In genomic region chr16:19704321-19705130, GRCh38 we compare ENCODE assay signal across 11 cellular contexts. TPM values are rescaled to one million over a fixed set of nuclear protein-coding genes. Genes with fewer than 3 reads are reported as not detected.
DNase-seq lines count a peak whose midpoint lies in the region; ATAC-seq and TF ChIP-seq lines count a peak whose summit lies in the region.
"Had no signal": no experiment of that assay in that cellular context is flagged by ENCODE, and none has a peak within 500 bp of the region (broad histone marks: within the 10 kb centered on the region; RNA-seq: fewer than 3 reads in every experiment).

No MANE protein-coding gene starts in this region.

- H3K27me3 ChIP-seq in body of pancreas (no peaks in the 10 kb centered on the region), left ventricle myocardium inferior (ENCODE audit: low read depth) (no peaks in the 10 kb centered on the region), skeletal muscle tissue (ENCODE audit: control insufficient read depth in 3 of 3, insufficient read depth in 3 of 3, low read length in 3 of 3) (no peaks in the 10 kb centered on the region)

- H3K36me3 ChIP-seq in body of pancreas (replicated peaks in 1 of 2; ENCODE audit: insufficient read depth in 1 of 2, low read depth in 2 of 2), result peaks cover 0 to 3% of the 10 kb centered on the region in 2 donors
- H3K36me3 ChIP-seq in left ventricle myocardium inferior, result peaks cover 82% of the 10 kb centered on the region
- H3K36me3 ChIP-seq in skeletal muscle tissue (ENCODE audit: control insufficient read depth in 3 of 3, insufficient read depth in 3 of 3, low read length in 3 of 3), result peaks cover 27 to 42% (median 28%) of the 10 kb centered on the region in 3 donors

- no peak overlapping the region for H3K4me3 Mint-ChIP-seq in activated CD4-positive, alpha-beta T cell treated with anti-CD3 and anti-CD28 coated beads, Interleukin-2, amount 10 ng/mL, durations not matched to agents 24 days and 14 days
- H3K4me3 Mint-ChIP-seq: naive B cell had no signal

- intact Hi-C loops in body of pancreas (cut with DNase I) (no loop called here), left ventricle myocardium inferior (cut with micrococcal nuclease) (no loop called here)
- intact Hi-C loops in activated CD4-positive, alpha-beta T cell treated with anti-CD3 and anti-CD28 coated beads, Interleukin-2, amount 10 ng/mL, durations not matched to agents 24 days and 14 days (cut with micrococcal nuclease), result no loop called here

- H3K9ac ChIP-seq in skeletal muscle tissue (ENCODE audit: low read depth in 1 of 3, low read length in 3 of 3), result peak overlapping the region in 1 of 3 donors; percentile 25

- no peaks in the 10 kb centered on the region for H3K27me3 Mint-ChIP-seq in activated CD4-positive, alpha-beta T cell treated with anti-CD3 and anti-CD28 coated beads, Interleukin-2, amount 10 ng/mL, durations not matched to agents 24 days and 14 days
- H3K27me3 Mint-ChIP-seq: naive B cell had no signal

- peaks cover 2% of the 10 kb centered on the region for H3K4me1 Mint-ChIP-seq in activated CD4-positive, alpha-beta T cell treated with anti-CD3 and anti-CD28 coated beads, Interleukin-2, amount 10 ng/mL, durations not matched to agents 24 days and 14 days

- DNase-seq in EH (ENCODE audit: low read depth) (peak; percentile 82), body of pancreas (no peak), left ventricle myocardium inferior (no peak), HPDE6-E6E7 (ENCODE audit: extremely low spot score) (no peak), globus pallidus (ENCODE audit: low spot score) (no peak)
- no peak for DNase-seq in activated CD4-positive, alpha-beta T cell treated with anti-CD3 and anti-CD28 coated beads, Interleukin-2, amount 10 ng/mL, durations not matched to agents 24 days and 14 days
- DNase-seq: naive B cell, NCI-H1048, SIG-M5 had no signal

- ATAC-seq in body of pancreas (peak; percentile 58), GM21381 (IDR thresholded peaks at IDR 0.05; ENCODE audit: unreplicated experiment) (no peak)

- WGBS in body of pancreas, 2 donors, result 63 to 76% methylated on average over 17 to 18 of the region's 18 CpGs

- peaks cover 53% of the 10 kb centered on the region for H3K36me3 Mint-ChIP-seq in activated CD4-positive, alpha-beta T cell treated with anti-CD3 and anti-CD28 coated beads, Interleukin-2, amount 10 ng/mL, durations not matched to agents 24 days and 14 days (ENCODE audit: low read depth)

- no peak for TF ChIP-seq POLR2A in body of pancreas (IDR thresholded peaks at IDR 0.05)

- H3K4me1 ChIP-seq in body of pancreas (peaks cover 18% of the 10 kb centered on the region), left ventricle myocardium inferior (peaks cover 57% of the 10 kb centered on the region), skeletal muscle tissue (ENCODE audit: control insufficient read depth in 3 of 3, insufficient read depth in 3 of 3, low read length in 3 of 3) (peaks cover 20 to 37% (median 27%) of the 10 kb centered on the region in 3 donors)

- H3K27ac Mint-ChIP-seq in activated CD4-positive, alpha-beta T cell treated with anti-CD3 and anti-CD28 coated beads, Interleukin-2, amount 10 ng/mL, durations not matched to agents 24 days and 14 days, result no peak overlapping the region

- no peaks in the 10 kb centered on the region for H3K9me3 ChIP-seq in body of pancreas
- H3K9me3 ChIP-seq in left ventricle myocardium inferior (replicated peaks), result no peaks in the 10 kb centered on the region
- no peaks in the 10 kb centered on the region for H3K9me3 ChIP-seq in skeletal muscle tissue (ENCODE audit: control insufficient read depth in 3 of 3, low read length in 3 of 3)

- H3K4me3 ChIP-seq in body of pancreas (no peak overlapping the region), left ventricle myocardium inferior (no peak overlapping the region), skeletal muscle tissue (ENCODE audit: low read length in 3 of 3) (no peak overlapping the region)

- no peak for TF ChIP-seq CTCF in body of pancreas (IDR thresholded peaks at IDR 0.05)
- TF ChIP-seq CTCF in left ventricle myocardium inferior (IDR thresholded peaks at IDR 0.05; ENCODE audit: borderline replicate concordance), result no peak

- H3K27ac ChIP-seq in body of pancreas (peak overlapping the region in 3 of 4 donors; percentile 8 to 41 (median 26)), left ventricle myocardium inferior (replicated peaks) (peak overlapping the region; percentile 77), skeletal muscle tissue (ENCODE audit: low read depth, low read length) (peak overlapping the region; percentile 69)

- H3K9me3 Mint-ChIP-seq in activated CD4-positive, alpha-beta T cell treated with anti-CD3 and anti-CD28 coated beads, Interleukin-2, amount 10 ng/mL, durations not matched to agents 24 days and 14 days, result no peaks in the 10 kb centered on the region
- H3K9me3 Mint-ChIP-seq: naive B cell had no signal

RNA-seq across cellular contexts. Expression of gene KNOP1, which starts 13.5 kb away (rescaled TPM):
- total RNA-seq in body of pancreas (10 to 100 TPM in 1 of 2 donors, 1 to 10 TPM in 1; 8.6 to 12.2 TPM), left ventricle myocardium inferior (6.7 TPM), skeletal muscle tissue (11.5 TPM)
- 36.9 and 37.0 TPM in 2 replicates for total RNA-seq in activated CD4-positive, alpha-beta T cell treated with anti-CD3 and anti-CD28 coated beads, Interleukin-2, amount 10 ng/mL, durations not matched to agents 24 days and 14 days

RNA-seq across cellular contexts. Expression of gene IQCK, which starts 13.5 kb away (rescaled TPM):
- total RNA-seq in body of pancreas (10 to 100 TPM; 10.9 to 52.7 TPM), left ventricle myocardium inferior (6.0 TPM), skeletal muscle tissue (10.4 TPM)
- total RNA-seq in activated CD4-positive, alpha-beta T cell treated with anti-CD3 and anti-CD28 coated beads, Interleukin-2, amount 10 ng/mL, durations not matched to agents 24 days and 14 days, result 1.0 and 2.0 TPM in 2 replicates

Comparison
In these comparisons a context has a peak if more than half of its experiments do, and no peak if none do; other contexts are left out.
1. H3K27ac ChIP-seq: peak in every context shown above with its lines; median percentile 77 in left ventricle myocardium inferior; 69 in skeletal muscle tissue; 26 in body of pancreas.